ENCODE assay signal across 8 cellular contexts in genomic region chr1:44810101-44810761, GRCh38. TPM values are rescaled to one million over a fixed set of nuclear protein-coding genes. Genes with fewer than 3 reads are reported as not detected.
DNase-seq lines count a peak whose midpoint lies in the region; ATAC-seq lines count a peak whose summit lies in the region.

No MANE protein-coding gene starts in this region.

- ATAC-seq in activated T-cell treated with anti-CD3 and anti-CD28 coated beads, Interleukin-2, amount 50 U/mL, for 72 hours (replicated peaks in 1 of 2) = no peak
- no peak for ATAC-seq in Right ventricle myocardium inferior
- ATAC-seq in HG02763 (IDR thresholded peaks at IDR 0.05; ENCODE audit: unreplicated experiment) = no peak
- ATAC-seq in HG03354 (IDR thresholded peaks at IDR 0.05; ENCODE audit: poor library complexity, severe bottlenecking, unreplicated experiment) = no peak

- peak; percentile 43 for DNase-seq in DMS79 treated with DMSO at 0.1 percent for 48 hours (lab: John Stamatoyannopoulos, UW)
- DNase-seq in DMS79 (lab: John Stamatoyannopoulos, UW) = no peak
- DNase-seq in activated T-cell treated with anti-CD3 and anti-CD28 coated beads, Interleukin-2, amount 50 U/mL, for 72 hours = peak; percentile 40 to 47
- DNase-seq in Right ventricle myocardium inferior (ENCODE audit: missing footprints) = peak; percentile 87
- no peak for DNase-seq in HuH-7.5 (ENCODE audit: low spot score)

- intact Hi-C loops in Right ventricle myocardium inferior (cut with DNase I) = no loop called here

- H3K4me3 Mint-ChIP-seq in activated T-cell treated with anti-CD3 and anti-CD28 coated beads, Interleukin-2, amount 50 U/mL, for 72 hours = peak overlapping the region; percentile 84 to 99

- peaks cover 83% of the 10 kb centered on the region for H3K4me1 Mint-ChIP-seq in activated T-cell treated with anti-CD3 and anti-CD28 coated beads, Interleukin-2, amount 50 U/mL, for 72 hours (ENCODE audit: low read depth)

- H3K9me3 ChIP-seq in skeletal muscle satellite cell (replicated peaks; ENCODE audit: low read length) = no peaks in the 10 kb centered on the region

- no peaks in the 10 kb centered on the region for H3K27me3 Mint-ChIP-seq in activated T-cell treated with anti-CD3 and anti-CD28 coated beads, Interleukin-2, amount 50 U/mL, for 72 hours (ENCODE audit: low read depth)

- peaks cover 87% of the 10 kb centered on the region for H3K4me1 ChIP-seq in skeletal muscle satellite cell (ENCODE audit: control insufficient read depth, insufficient read depth, low read length)

- peaks cover 8 to 17% of the 10 kb centered on the region in 2 donors for H3K36me3 Mint-ChIP-seq in activated T-cell treated with anti-CD3 and anti-CD28 coated beads, Interleukin-2, amount 50 U/mL, for 72 hours (ENCODE audit: insufficient read depth in 2 of 2)

- H3K9me3 Mint-ChIP-seq in activated T-cell treated with anti-CD3 and anti-CD28 coated beads, Interleukin-2, amount 50 U/mL, for 72 hours = no peaks in the 10 kb centered on the region

- H3K9ac ChIP-seq in skeletal muscle satellite cell (ENCODE audit: low read depth, low read length) = peak overlapping the region; percentile 97

- H3K4me2 ChIP-seq in skeletal muscle satellite cell (ENCODE audit: low read length) = peak overlapping the region; percentile 82

- peaks cover 26% of the 10 kb centered on the region for H3K36me3 ChIP-seq in skeletal muscle satellite cell (ENCODE audit: insufficient read depth, low read length)

- H3K4me3 ChIP-seq in skeletal muscle satellite cell (ENCODE audit: low read length) = peak overlapping the region; percentile 65

- peak overlapping the region; percentile 88 for H3K27ac Mint-ChIP-seq in activated T-cell treated with anti-CD3 and anti-CD28 coated beads, Interleukin-2, amount 50 U/mL, for 72 hours

- no peaks in the 10 kb centered on the region for H3K27me3 ChIP-seq in skeletal muscle satellite cell (ENCODE audit: control insufficient read depth, insufficient read depth, low read length)

RNA-seq across cellular contexts. Expression of gene BTBD19, which starts 1.9 kb away (rescaled TPM):
- 10 to 100 TPM in 1 of 2 donors, 1 to 10 TPM in 1; 9.4 to 16.8 TPM for total RNA-seq in activated T-cell treated with anti-CD3 and anti-CD28 coated beads, Interleukin-2, amount 50 U/mL, for 72 hours
- total RNA-seq in Right ventricle myocardium inferior = 2.8 TPM
- 3.5 and 3.7 TPM in 2 replicates for total RNA-seq in skeletal muscle satellite cell (2012; rRNA removed)

RNA-seq across cellular contexts. Expression of gene DYNLT4, which starts 3.1 kb away (rescaled TPM):
- total RNA-seq in activated T-cell treated with anti-CD3 and anti-CD28 coated beads, Interleukin-2, amount 50 U/mL, for 72 hours = 1 to 10 TPM in 1 of 2 donors, not detected in 1; 1.5 TPM
- total RNA-seq in Right ventricle myocardium inferior = 1.0 TPM
- not detected in 2 replicates for total RNA-seq in skeletal muscle satellite cell (2012; rRNA removed)

RNA-seq across cellular contexts. Expression of gene PLK3, which starts 10.1 kb away (rescaled TPM):
- 10 to 100 TPM; 53.4 to 60.7 TPM for total RNA-seq in activated T-cell treated with anti-CD3 and anti-CD28 coated beads, Interleukin-2, amount 50 U/mL, for 72 hours
- 6.4 TPM for total RNA-seq in Right ventricle myocardium inferior
- 25.1 and 31.4 TPM in 2 replicates for total RNA-seq in skeletal muscle satellite cell (2012; rRNA removed)

RNA-seq across cellular contexts. Expression of gene BEST4, which starts 22.3 kb away (rescaled TPM):
- total RNA-seq in activated T-cell treated with anti-CD3 and anti-CD28 coated beads, Interleukin-2, amount 50 U/mL, for 72 hours = 1 to 10 TPM; 2.5 to 2.6 TPM
- total RNA-seq in Right ventricle myocardium inferior = not detected
- 0.25 TPM in 1 of 2 replicates, not detected in the other for total RNA-seq in skeletal muscle satellite cell (2012; rRNA removed)

RNA-seq across cellular contexts. Expression of gene PTCH2, which starts 32.8 kb away (rescaled TPM):
- 1 to 10 TPM; 1.8 to 3.2 TPM for total RNA-seq in activated T-cell treated with anti-CD3 and anti-CD28 coated beads, Interleukin-2, amount 50 U/mL, for 72 hours
- 0.43 TPM for total RNA-seq in Right ventricle myocardium inferior
- under 0.01 and 0.25 TPM in 2 replicates for total RNA-seq in skeletal muscle satellite cell (2012; rRNA removed)

Comparison
In these comparisons a context has a peak if more than half of its experiments do, and no peak if none do; other contexts are left out.
1. DNase-seq: peak in DMS79 treated with DMSO at 0.1 percent for 48 hours (single experiment), activated T-cell treated with anti-CD3 and anti-CD28 coated beads, Interleukin-2, amount 50 U/mL, for 72 hours (2 of 2) and Right ventricle myocardium inferior (single experiment); none in DMS79 (single experiment) and HuH-7.5 (single experiment).